Comparison of ENCODE assay signal across 11 cellular contexts in genomic region chr17:45405250-45406086, GRCh38. TPM values are rescaled to one million over a fixed set of nuclear protein-coding genes. Genes with fewer than 3 reads are reported as not detected.
A peak's percentile ranks its signal among the peaks of the same experiment; 100 is the strongest.
DNase-seq lines count a peak whose midpoint lies in the region; ATAC-seq and TF ChIP-seq lines count a peak whose summit lies in the region.
"Had no signal": no experiment of that assay in that cellular context is flagged by ENCODE, and none has a peak within 500 bp of the region (broad histone marks: within the 10 kb centered on the region; RNA-seq: fewer than 3 reads in every experiment).

No MANE protein-coding gene starts in this region.

- H3K36me3 ChIP-seq in breast epithelium (no peaks in the 10 kb centered on the region), mammary epithelial cell (ENCODE audit: insufficient read depth, low read length) (peaks cover 5% of the 10 kb centered on the region), transverse colon (peaks cover 0 to 29% (median under 1%) of the 10 kb centered on the region in 4 donors)

- dilution Hi-C loops in mammary epithelial cell (cut with HindIII; ENCODE audit: low sequenced_read_pairs), result no loop called here

- no peak overlapping the region for H3K4me2 ChIP-seq in mammary epithelial cell (ENCODE audit: insufficient read depth, low read depth, low read length)

- TF ChIP-seq CTCF in breast epithelium (IDR thresholded peaks at IDR 0.05) (no peak), mammary epithelial cell (conservative IDR thresholded peaks at IDR 0.05 in 1 of 2, IDR thresholded peaks at IDR 0.05 in 1 of 2; ENCODE audit: extremely low read depth in 1 of 2, insufficient read depth in 1 of 2, low read depth in 1 of 2, low read length in 2 of 2) (no peak), astrocyte of the spinal cord (IDR thresholded peaks at IDR 0.05; ENCODE audit: low read depth, low read length) (no peak), transverse colon (IDR thresholded peaks at IDR 0.05) (no peak)

- ATAC-seq in left lobe of liver, result peak; percentile 31

- TF ChIP-seq EP300 in transverse colon (IDR thresholded peaks at IDR 0.05; ENCODE audit: low read depth), result no peak

- CTCF ChIA-PET in mammary epithelial cell (lab: Charles Lee; ENCODE audit: low non-redundant PET), result no interaction called here

- no TSS peak for BruUV-seq in mammary epithelial cell (replicated peaks; lab: Mats Ljungman, UMichigan)

- DNase-seq in breast epithelium (ENCODE audit: low spot score in 2 of 2) (no peak), mammary epithelial cell (no peak), astrocyte of the spinal cord (ENCODE audit: low read depth, low spot score) (no peak), left lobe of liver (ENCODE audit: low spot score) (no peak), transverse colon (peak; percentile 89), NCI-H1105 treated with DMSO at 0.1 percent for 48 hours (lab: John Stamatoyannopoulos, UW) (no peak), SHP77 (lab: John Stamatoyannopoulos, UW) (no peak), NCI-H226 (no peak)
- DNase-seq: NCI-H1694 treated with DMSO at 0.1 percent for 48 hours had no signal

- no peak overlapping the region for H3K9ac ChIP-seq in mammary epithelial cell (ENCODE audit: insufficient read depth, low read length)

- H3K27ac ChIP-seq in breast epithelium (no peak overlapping the region), mammary epithelial cell (ENCODE audit: insufficient read depth, low read depth, low read length) (no peak overlapping the region), transverse colon (peak overlapping the region; percentile 83 to 89 (median 88))
- H3K27ac ChIP-seq: adrenal gland, C4-2B had no signal

- peak overlapping the region in 2 of 3 donors; percentile 31 to 51 for H3K4me3 ChIP-seq in breast epithelium
- no peak overlapping the region for H3K4me3 ChIP-seq in mammary epithelial cell (replicated peaks in 1 of 3; ENCODE audit: insufficient read depth in 1 of 3, low read depth in 2 of 3, low read length in 3 of 3)
- H3K4me3 ChIP-seq in astrocyte of the spinal cord (ENCODE audit: low read depth, low read length), result peak overlapping the region; percentile 23
- H3K4me3 ChIP-seq in transverse colon, result peak overlapping the region in 3 of 4 donors; percentile 5 to 22 (median 6)
- H3K4me3 ChIP-seq: adrenal gland had no signal

- H4K20me1 ChIP-seq in mammary epithelial cell (ENCODE audit: insufficient read depth, low read length), result no peaks in the 10 kb centered on the region

- WGBS in mammary epithelial cell (ENCODE audit: low coverage, missing lambda C conversion rate), result 80% methylated on average over 25 of the region's 48 CpGs
- 35% methylated on average over 48 of the region's 48 CpGs; no CpG with 5 or more reads in 1 of the 2 donors for WGBS in transverse colon (ENCODE audit: low coverage in 1 of 2), 2 donors

- intact Hi-C loops in breast epithelium (cut with DNase I; ENCODE audit: low total_unique reads), result no loop called here
- intact Hi-C loops in mammary epithelial cell (cut with micrococcal nuclease), result no loop called here
- intact Hi-C loops in transverse colon (cut with DNase I; ENCODE audit: low total_unique reads), result no loop called here

- H2AFZ ChIP-seq in mammary epithelial cell (ENCODE audit: low read depth, low read length), result no peak overlapping the region

- H3K9me3 ChIP-seq in breast epithelium, result no peaks in the 10 kb centered on the region
- H3K9me3 ChIP-seq in mammary epithelial cell (replicated peaks; ENCODE audit: insufficient read depth, low read length), result no peaks in the 10 kb centered on the region
- no peaks in the 10 kb centered on the region for H3K9me3 ChIP-seq in transverse colon
- H3K9me3 ChIP-seq: adrenal gland had no signal

- H3K79me2 ChIP-seq in mammary epithelial cell (ENCODE audit: insufficient read depth, low read length), result no peaks in the 10 kb centered on the region

- TF ChIP-seq POLR2A in breast epithelium (IDR thresholded peaks at IDR 0.05) (no peak), transverse colon (IDR thresholded peaks at IDR 0.05) (peak; percentile 62)

- H3K27me3 ChIP-seq in breast epithelium, result no peaks in the 10 kb centered on the region
- H3K27me3 ChIP-seq in mammary epithelial cell (ENCODE audit: insufficient read depth, low read length), result no peaks in the 10 kb centered on the region
- H3K27me3 ChIP-seq in transverse colon, result no peaks in the 10 kb centered on the region
- H3K27me3 ChIP-seq: adrenal gland had no signal

- in situ Hi-C loops in mammary epithelial cell (cut with MboI; ENCODE audit: low sequenced_read_pairs in 2 of 2) (no loop called here), astrocyte of the spinal cord (cut with HindIII; ENCODE audit: low sequenced_read_pairs) (no loop called here), transverse colon (cut with MboI; ENCODE audit: low pct_ligation_motif_present in 1 of 4, low pct_unique_long_range_greater_than_20kb in 1 of 4, low sequenced_read_pairs in 3 of 4) (no loop called here)

- H3K4me1 ChIP-seq in breast epithelium, result peaks cover 0 to 6% of the 10 kb centered on the region in 2 donors
- H3K4me1 ChIP-seq in mammary epithelial cell (ENCODE audit: insufficient read depth, low read length), result no peaks in the 10 kb centered on the region
- peaks cover 32 to 58% (median 52%) of the 10 kb centered on the region in 4 donors for H3K4me1 ChIP-seq in transverse colon

RNA-seq across cellular contexts. Expression of gene ARHGAP27, which starts 27.2 kb away (rescaled TPM):
- total RNA-seq in breast epithelium (10 to 100 TPM; 17.3 to 28.8 (median 17.6) TPM), mammary epithelial cell (10 to 100 TPM; 24.8 to 31.3 TPM), left lobe of liver (6.5 TPM), transverse colon (100 to 1,000 TPM; 194 to 489 (median 294) TPM)
- polyA plus RNA-seq in mammary epithelial cell, result 18.5 TPM
- 11.2 TPM for polyA minus RNA-seq in mammary epithelial cell

Comparison
In these comparisons a context has a peak if more than half of its experiments do, and no peak if none do; other contexts are left out.
1. H3K4me3 ChIP-seq: peak in breast epithelium (2 of 3), astrocyte of the spinal cord (single experiment) and transverse colon (3 of 4); none in mammary epithelial cell (0 of 3).
2. H3K27ac ChIP-seq: peak in transverse colon (4 of 4); none in breast epithelium (0 of 2) and mammary epithelial cell (single experiment).
3. RNA of gene ARHGAP27, which starts 27.2 kb away (total RNA-seq): 194 to 489 TPM in transverse colon; 24.8 to 31.3 TPM in mammary epithelial cell, 17.3 to 28.8 TPM in breast epithelium and 6.5 TPM in left lobe of liver (single experiment); every median in the first group is over 4 times any median in the second.